ENCODE assay signal across 17 cellular contexts in genomic region chr15:55652363-55652762, GRCh38.
DNase-seq lines count a peak whose midpoint lies in the region; ATAC-seq and TF ChIP-seq lines count a peak whose summit lies in the region.
"Had no signal": no experiment of that assay in that cellular context is flagged by ENCODE, and none has a peak within 500 bp of the region (broad histone marks: within the 10 kb centered on the region; RNA-seq: fewer than 3 reads in every experiment).

No MANE protein-coding gene starts in this region.

- H3K27ac ChIP-seq in cardiac muscle cell (peak overlapping the region; percentile 82), neural progenitor cell (no peak overlapping the region)
- H3K27ac ChIP-seq: SJSA1 had no signal

- peaks cover 2% of the 10 kb centered on the region for H3K9me3 Mint-ChIP-seq in neural progenitor cell

- H3K4me3 ChIP-seq in cardiac muscle cell = no peak overlapping the region
- peak overlapping the region; percentile 29 for H3K4me3 ChIP-seq in neural progenitor cell
- H3K4me3 ChIP-seq: SJSA1 had no signal

- TF ChIP-seq CTCF in cardiac muscle cell (IDR thresholded peaks at IDR 0.05; ENCODE audit: low read depth, low read length) (no peak), neural progenitor cell (IDR thresholded peaks at IDR 0.05) (no peak)

- H3F3A ChIP-seq in neural progenitor cell (ENCODE audit: low read depth) = peaks cover 34% of the 10 kb centered on the region

- H3K79me2 ChIP-seq in neural progenitor cell (ENCODE audit: low read depth) = peaks cover 59% of the 10 kb centered on the region

- DNase-seq in cardiac muscle cell (ENCODE audit: low read depth in 1 of 2, low spot score in 1 of 2) = peak in 1 of 2 donors; percentile 23
- DNase-seq in Right ventricle myocardium superior = no peak
- peak; percentile 61 for DNase-seq in islet precursor cell
- peak; percentile 84 for DNase-seq in neural progenitor cell (ENCODE audit: low spot score)
- no peak for DNase-seq in NCI-H510A treated with DMSO at 0.1 percent for 48 hours (lab: John Stamatoyannopoulos, UW)
- DNase-seq in NCI-H146 (lab: John Stamatoyannopoulos, UW) = no peak
- DNase-seq in NCI-H510A (lab: John Stamatoyannopoulos, UW) = no peak
- DNase-seq: 8988T, COR-L47, GF-D8, KG1, MV-4-11, NCI-H1930, NCI-H446 had no signal

- peaks cover 81% of the 10 kb centered on the region for H4K20me1 ChIP-seq in neural progenitor cell (ENCODE audit: low read depth)

- H2AFZ ChIP-seq in neural progenitor cell (replicated peaks) = no peak overlapping the region

- peaks cover 34% of the 10 kb centered on the region for H3K4me1 ChIP-seq in cardiac muscle cell (ENCODE audit: low read depth)
- peaks cover 30% of the 10 kb centered on the region for H3K4me1 ChIP-seq in neural progenitor cell
- H3K4me1 ChIP-seq: SJSA1 had no signal

- H3K27me3 Mint-ChIP-seq in neural progenitor cell (ENCODE audit: insufficient read depth, low read depth) = no peaks in the 10 kb centered on the region

- H3K36me3 ChIP-seq in cardiac muscle cell = peaks cover 6% of the 10 kb centered on the region
- peaks cover 7% of the 10 kb centered on the region for H3K36me3 ChIP-seq in neural progenitor cell
- H3K36me3 ChIP-seq: SJSA1 had no signal

- H3K4me2 ChIP-seq in neural progenitor cell = peak overlapping the region; percentile 69

- no peak overlapping the region for H3K9ac ChIP-seq in neural progenitor cell

- H3K9me3 ChIP-seq in cardiac muscle cell (ENCODE audit: low read depth) (no peaks in the 10 kb centered on the region), neural progenitor cell (ENCODE audit: low read depth) (no peaks in the 10 kb centered on the region)
- H3K9me3 ChIP-seq: SJSA1 had no signal

- H3K36me3 Mint-ChIP-seq in neural progenitor cell = peaks cover 33% of the 10 kb centered on the region

- no peak for ATAC-seq in Right ventricle myocardium superior (ENCODE audit: poor library complexity)
- no peak for ATAC-seq in GM18498 (IDR thresholded peaks at IDR 0.05; ENCODE audit: unreplicated experiment)
- ATAC-seq: Panc1 had no signal

- peak overlapping the region; percentile 98 for H3K27ac Mint-ChIP-seq in neural progenitor cell

- H3K4me1 Mint-ChIP-seq in neural progenitor cell = peaks cover 73% of the 10 kb centered on the region

- H3K4me3 Mint-ChIP-seq in neural progenitor cell = peak overlapping the region; percentile 71

- H3K27me3 ChIP-seq in cardiac muscle cell (no peaks in the 10 kb centered on the region), neural progenitor cell (no peaks in the 10 kb centered on the region)
- H3K27me3 ChIP-seq: SJSA1 had no signal

- intact Hi-C loops in Right ventricle myocardium superior (cut with DNase I) = loop anchor here (10.0 kb wide), 1 partner anchor 192 kb away; no protein-coding TSS in a partner anchor

Comparison
In these comparisons a context has a peak if more than half of its experiments do, and no peak if none do; other contexts are left out.
1. DNase-seq: peak in islet precursor cell (single experiment) and neural progenitor cell (single experiment); none in Right ventricle myocardium superior (single experiment), NCI-H510A treated with DMSO at 0.1 percent for 48 hours (single experiment), NCI-H146 (single experiment) and NCI-H510A (single experiment).